Comparison of ENCODE assay signal across 28 cellular contexts in genomic region chr2:12839339-12839738, GRCh38.
"Had no signal": no experiment of that assay in that cellular context is flagged by ENCODE, and none has a peak within 500 bp of the region (broad histone marks: within the 10 kb centered on the region; RNA-seq: fewer than 3 reads in every experiment).

No MANE protein-coding gene starts in this region.

- H3K36me3 Mint-ChIP-seq: stimulated activated effector memory CD8-positive, alpha-beta T cell treated with anti-CD3 and anti-CD28 coated beads, Interleukin-12 subunit alpha, Interleukin-12 subunit beta, amount 100 ng/mL, for 72 hours; stimulated activated memory B cell treated with anti-CD40 and anti-IgM and Interleukin-4, amounts not matched to agents 10 μg/mL and 1 μg/mL and 100 μg/mL, for 72 hours; stimulated activated naive B cell treated with anti-CD40 and anti-IgM and Interleukin-4, amounts not matched to agents 10 μg/mL and 1 μg/mL and 100 μg/mL, for 72 hours; type B pancreatic cell had no signal

- H3K4me1 Mint-ChIP-seq: stimulated activated effector memory CD8-positive, alpha-beta T cell treated with anti-CD3 and anti-CD28 coated beads, Interleukin-12 subunit alpha, Interleukin-12 subunit beta, amount 100 ng/mL, for 72 hours; stimulated activated memory B cell treated with anti-CD40 and anti-IgM and Interleukin-4, amounts not matched to agents 10 μg/mL and 1 μg/mL and 100 μg/mL, for 72 hours; stimulated activated naive B cell treated with anti-CD40 and anti-IgM and Interleukin-4, amounts not matched to agents 10 μg/mL and 1 μg/mL and 100 μg/mL, for 72 hours; stimulated activated naive CD8-positive, alpha-beta T cell treated with anti-CD3 and anti-CD28 coated beads, Interleukin-15, amount 100 ng/mL, for 72 hours had no signal

- H3K9me3 Mint-ChIP-seq: stimulated activated effector memory CD8-positive, alpha-beta T cell treated with anti-CD3 and anti-CD28 coated beads, Interleukin-12 subunit alpha, Interleukin-12 subunit beta, amount 100 ng/mL, for 72 hours; stimulated activated memory B cell treated with anti-CD40 and anti-IgM and Interleukin-4, amounts not matched to agents 10 μg/mL and 1 μg/mL and 100 μg/mL, for 72 hours; stimulated activated naive B cell treated with anti-CD40 and anti-IgM and Interleukin-4, amounts not matched to agents 10 μg/mL and 1 μg/mL and 100 μg/mL, for 72 hours; stimulated activated naive CD8-positive, alpha-beta T cell treated with anti-CD3 and anti-CD28 coated beads, Interleukin-15, amount 100 ng/mL, for 72 hours; stimulated activated naive CD8-positive, alpha-beta T cell treated with anti-CD3 and anti-CD28 coated beads, Interleukin-15, Interleukin-2, amounts not matched to agents 100 ng/mL and 50 ng/mL, for 24 hours had no signal

- H3K4me3 Mint-ChIP-seq: stimulated activated effector memory CD8-positive, alpha-beta T cell treated with anti-CD3 and anti-CD28 coated beads, Interleukin-12 subunit alpha, Interleukin-12 subunit beta, amount 100 ng/mL, for 72 hours; stimulated activated memory B cell treated with anti-CD40 and anti-IgM and Interleukin-4, amounts not matched to agents 10 μg/mL and 1 μg/mL and 100 μg/mL, for 72 hours; stimulated activated naive B cell treated with anti-CD40 and anti-IgM and Interleukin-4, amounts not matched to agents 10 μg/mL and 1 μg/mL and 100 μg/mL, for 72 hours; stimulated activated naive CD8-positive, alpha-beta T cell treated with anti-CD3 and anti-CD28 coated beads, Interleukin-15, amount 100 ng/mL, for 72 hours; stimulated activated naive CD8-positive, alpha-beta T cell treated with anti-CD3 and anti-CD28 coated beads, Interleukin-15, Interleukin-2, amounts not matched to agents 100 ng/mL and 50 ng/mL, for 24 hours; type B pancreatic cell had no signal

- ATAC-seq: stimulated activated effector memory CD8-positive, alpha-beta T cell treated with anti-CD3 and anti-CD28 coated beads, Interleukin-12 subunit alpha, Interleukin-12 subunit beta, amount 100 ng/mL, for 72 hours; stimulated activated memory B cell treated with anti-CD40 and anti-IgM and Interleukin-4, amounts not matched to agents 10 μg/mL and 1 μg/mL and 100 μg/mL, for 72 hours; stimulated activated naive B cell treated with anti-CD40 and anti-IgM and Interleukin-4, amounts not matched to agents 10 μg/mL and 1 μg/mL and 100 μg/mL, for 72 hours; stimulated activated naive CD8-positive, alpha-beta T cell treated with anti-CD3 and anti-CD28 coated beads, Interleukin-15, amount 100 ng/mL, for 72 hours; stimulated activated naive CD8-positive, alpha-beta T cell treated with anti-CD3 and anti-CD28 coated beads, Interleukin-15, Interleukin-2, amounts not matched to agents 100 U/mL and 50 U/mL, for 24 hours; upper lobe of right lung had no signal

- H3K27ac ChIP-seq: stomach, suprapubic skin, testis, thoracic aorta, thyroid gland, tibial artery, tibial nerve, transverse colon, upper lobe of left lung, upper lobe of right lung, uterus, vagina had no signal

- H3K27ac Mint-ChIP-seq: stimulated activated effector memory CD8-positive, alpha-beta T cell treated with anti-CD3 and anti-CD28 coated beads, Interleukin-12 subunit alpha, Interleukin-12 subunit beta, amount 100 ng/mL, for 72 hours; stimulated activated memory B cell treated with anti-CD40 and anti-IgM and Interleukin-4, amounts not matched to agents 10 μg/mL and 1 μg/mL and 100 μg/mL, for 72 hours; stimulated activated naive B cell treated with anti-CD40 and anti-IgM and Interleukin-4, amounts not matched to agents 10 μg/mL and 1 μg/mL and 100 μg/mL, for 72 hours; stimulated activated naive CD8-positive, alpha-beta T cell treated with anti-CD3 and anti-CD28 coated beads, Interleukin-15, amount 100 ng/mL, for 72 hours; stimulated activated naive CD8-positive, alpha-beta T cell treated with anti-CD3 and anti-CD28 coated beads, Interleukin-15, Interleukin-2, amounts not matched to agents 100 ng/mL and 50 ng/mL, for 24 hours; type B pancreatic cell had no signal

- H3K4me1 ChIP-seq: stomach, suprapubic skin, thyroid gland, tibial artery, transverse colon, upper lobe of left lung, upper lobe of right lung, uterus, vagina had no signal

- H3K27me3 ChIP-seq: stomach, suprapubic skin, testis, thyroid gland, tibial artery, tibial nerve, transverse colon, upper lobe of left lung, upper lobe of right lung, uterus, vagina had no signal

- DNase-seq: stimulated activated CD4-positive, alpha-beta T cell treated with anti-CD3 and anti-CD28 coated beads, Interleukin-2, amount 100 ng/mL, for 48 hours; stimulated activated CD4-positive, alpha-beta T cell treated with anti-CD3 and anti-CD28 coated beads, Interleukin-4, amount 100 ng/mL, for 1 hour; stimulated activated CD4-positive, alpha-beta T cell treated with anti-CD3 and anti-CD28 coated beads, Interleukin-4, amount 100 ng/mL, for 24 hours; stimulated activated CD4-positive, alpha-beta T cell treated with anti-CD3 and anti-CD28 coated beads, Interleukin-4, amount 100 ng/mL, for 4 hours; stimulated activated CD8-positive, alpha-beta memory T cell treated with anti-CD3 and anti-CD28 coated beads, Interleukin-4, amount 100 ng/mL, for 48 hours; stimulated activated naive B cell treated with anti-CD40 and anti-IgM and Interleukin-4, amounts not matched to agents 10 μg/mL and 1 μg/mL and 100 μg/mL, for 72 hours; stimulated activated naive CD4-positive, alpha-beta T cell; stimulated activated naive CD4-positive, alpha-beta T cell treated with Interleukin-2 at 50 U/mL for 16 hours; stimulated activated naive CD8-positive, alpha-beta T cell treated with anti-CD3 and anti-CD28 coated beads, Interleukin-15, amount 100 ng/mL, for 72 hours; stimulated activated naive CD8-positive, alpha-beta T cell treated with anti-CD3 and anti-CD28 coated beads, Interleukin-15, Interleukin-2, amounts not matched to agents 100 U/mL and 50 U/mL, for 24 hours; stomach; substantia nigra; testis; thyroid gland; tibial artery; transverse colon; trophoblast cell; upper lobe of left lung; upper lobe of right lung; uterus had no signal

- H3K36me3 ChIP-seq: stomach, suprapubic skin, thoracic aorta, thyroid gland, tibial artery, tibial nerve, transverse colon, upper lobe of left lung, upper lobe of right lung, uterus, vagina had no signal

- H3K4me3 ChIP-seq: stomach, suprapubic skin, testis, thoracic aorta, thyroid gland, tibial artery, tibial nerve, transverse colon, upper lobe of left lung, upper lobe of right lung, uterus, vagina had no signal

- H3K27me3 Mint-ChIP-seq: type B pancreatic cell had no signal
